Comparison of ENCODE assay signal across 8 cellular contexts in genomic region chr11:68010058-68011041, GRCh38. TPM values are rescaled to one million over a fixed set of nuclear protein-coding genes. Genes with fewer than 3 reads are reported as not detected.
DNase-seq lines count a peak whose midpoint lies in the region; ATAC-seq, FAIRE-seq and TF ChIP-seq lines count a peak whose summit lies in the region.

Gene ALDH3B1 (plus strand): TSS chr11:68010327. CDS start chr11:68015298, 4,971 bp downstream.

- DNase-seq in H54 (ENCODE audit: insufficient read length, low spot score) (peak; percentile 89), RWPE2 (ENCODE audit: low spot score) (peak; percentile 85), lung microvascular endothelial cell (ENCODE audit: low read depth in 2 of 2) (peak; percentile 31 to 42), substantia nigra (lab: John Stamatoyannopoulos, UW) (peak; percentile 54 to 97 (median 84)), NCI-H2081 treated with DMSO at 0.1 percent for 48 hours (lab: John Stamatoyannopoulos, UW) (no peak)

- H3K9ac ChIP-seq in duodenal mucosa (ENCODE audit: low read depth in 1 of 2, low read length in 2 of 2) = peak within 1 kb of the TSS; percentile 70 to 88

- peak; percentile 41 for ATAC-seq in RWPE2 (ENCODE audit: low read depth)
- ATAC-seq in HG03457 (IDR thresholded peaks at IDR 0.05; ENCODE audit: unreplicated experiment) = no peak
- ATAC-seq in GM19452 (IDR thresholded peaks at IDR 0.05; ENCODE audit: unreplicated experiment) = no peak

- peak; percentile 25 for TF ChIP-seq CTCF in RWPE2 (IDR thresholded peaks at IDR 0.05; ENCODE audit: poor library complexity, severe bottlenecking)

- no peaks in the 10 kb centered on the region for H3K27me3 ChIP-seq in RWPE2 (ENCODE audit: insufficient read depth, poor library complexity, severe bottlenecking)
- no peaks in the 10 kb centered on the region for H3K27me3 ChIP-seq in duodenal mucosa (ENCODE audit: control insufficient read depth in 1 of 2, insufficient read depth in 2 of 2, low read length in 2 of 2)

- H3K9me3 ChIP-seq in RWPE2 (ENCODE audit: severe bottlenecking) (no peaks in the 10 kb centered on the region), duodenal mucosa (ENCODE audit: control insufficient read depth in 1 of 2, low read length in 2 of 2) (no peaks in the 10 kb centered on the region)

- H3K4me3 ChIP-seq in RWPE2 (ENCODE audit: severe bottlenecking) (peak within 1 kb of the TSS; percentile 30), duodenal mucosa (ENCODE audit: low read depth in 1 of 2, low read length in 2 of 2) (peak within 1 kb of the TSS; percentile 57 to 67)

- H3K27ac ChIP-seq in RWPE2 (ENCODE audit: poor library complexity, severe bottlenecking) (peak within 1 kb of the TSS; percentile 94), duodenal mucosa (ENCODE audit: low read depth, low read length) (peak within 1 kb of the TSS; percentile 96), substantia nigra (ENCODE audit: low read depth, low read length, poor library complexity, severe bottlenecking) (peak within 1 kb of the TSS; percentile 86)

- H3K4me1 ChIP-seq in RWPE2 (ENCODE audit: insufficient read depth, poor library complexity, severe bottlenecking) (peaks cover 51% of the 10 kb centered on the region), duodenal mucosa (ENCODE audit: control insufficient read depth in 1 of 2, insufficient read depth in 2 of 2, low read length in 2 of 2) (peaks cover 65 to 81% of the 10 kb centered on the region in 2 donors)

- no peak for FAIRE-seq in H54 (lab: Jason Lieb, UNC)

- TF ChIP-seq POLR2A in H54 (IDR thresholded peaks at IDR 0.05; ENCODE audit: low read depth, low read length) = peak; percentile 72

- H3K36me3 ChIP-seq in RWPE2 (ENCODE audit: low read depth) (no peaks in the 10 kb centered on the region), duodenal mucosa (ENCODE audit: control insufficient read depth in 1 of 2, insufficient read depth in 2 of 2, low read length in 2 of 2) (no peaks in the 10 kb centered on the region)

RNA-seq across cellular contexts. Expression of gene ALDH3B1, which starts in this region (rescaled TPM):
- total RNA-seq in lung microvascular endothelial cell = 0.20 and 0.44 TPM in 2 replicates

Comparison
In these comparisons a context has a peak if more than half of its experiments do, and no peak if none do; other contexts are left out.
1. Peak in DNase-seq in lung microvascular endothelial cell; RNA of the gene not detected or under 1 TPM.